Comparison of ENCODE assay signal across 15 cellular contexts in genomic region chr13:37138169-37138568, GRCh38. TPM values are rescaled to one million over a fixed set of nuclear protein-coding genes. Genes with fewer than 3 reads are reported as not detected.
DNase-seq lines count a peak whose midpoint lies in the region; ATAC-seq, FAIRE-seq and TF ChIP-seq lines count a peak whose summit lies in the region.
"Had no signal": no experiment of that assay in that cellular context is flagged by ENCODE, and none has a peak within 500 bp of the region (broad histone marks: within the 10 kb centered on the region; RNA-seq: fewer than 3 reads in every experiment).

No MANE protein-coding gene starts in this region.

- H3K27ac ChIP-seq in mammary epithelial cell (ENCODE audit: insufficient read depth, low read depth, low read length) = no peak overlapping the region
- no peak overlapping the region for H3K27ac ChIP-seq in mesendoderm (ENCODE audit: low read depth, low read length)
- no peak overlapping the region for H3K27ac ChIP-seq in small intestine (ENCODE audit: low read depth in 1 of 2, low read length in 1 of 2)
- H3K27ac ChIP-seq in esophagus muscularis mucosa (replicated peaks in 1 of 4) = no peak overlapping the region
- H3K27ac ChIP-seq: tibial nerve had no signal

- intact Hi-C loops in mammary epithelial cell (cut with micrococcal nuclease) = no loop called here
- intact Hi-C loops in esophagus muscularis mucosa (cut with DNase I) = no loop called here

- no peak overlapping the region for H2AFZ ChIP-seq in mammary epithelial cell (ENCODE audit: low read depth, low read length)

- H2BK15ac ChIP-seq in mesendoderm (replicated peaks; ENCODE audit: low read depth) = no peak overlapping the region

- H3K36me3 ChIP-seq in mammary epithelial cell (ENCODE audit: insufficient read depth, low read length) = no peaks in the 10 kb centered on the region
- H3K36me3 ChIP-seq in mesendoderm (ENCODE audit: control insufficient read depth, insufficient read depth, low read length) = no peaks in the 10 kb centered on the region
- no peaks in the 10 kb centered on the region for H3K36me3 ChIP-seq in small intestine (ENCODE audit: control insufficient read depth in 2 of 2, insufficient read depth in 2 of 2, low read length in 2 of 2)
- H3K36me3 ChIP-seq in esophagus muscularis mucosa = no peaks in the 10 kb centered on the region
- H3K36me3 ChIP-seq: tibial nerve had no signal

- no peak for ATAC-seq in GM18873 (IDR thresholded peaks at IDR 0.05; ENCODE audit: low FRiP score, unreplicated experiment)
- ATAC-seq: activated T-cell treated with anti-CD3 and anti-CD28 coated beads, Interleukin-2, amount 50 U/mL, for 72 hours; right cardiac atrium had no signal

- no peak overlapping the region for H2BK120ac ChIP-seq in mesendoderm (ENCODE audit: low read depth, low read length)

- no peak for TF ChIP-seq POLR2A in esophagus muscularis mucosa (IDR thresholded peaks at IDR 0.05; ENCODE audit: low read depth)

- H3K4me1 ChIP-seq in mammary epithelial cell (ENCODE audit: insufficient read depth, low read length) (no peaks in the 10 kb centered on the region), mesendoderm (ENCODE audit: control insufficient read depth, low read depth, low read length) (no peaks in the 10 kb centered on the region), small intestine (ENCODE audit: control insufficient read depth in 2 of 2, insufficient read depth in 1 of 2, low read depth in 1 of 2, low read length in 1 of 2) (no peaks in the 10 kb centered on the region), esophagus muscularis mucosa (no peaks in the 10 kb centered on the region)

- BruUV-seq in mammary epithelial cell (replicated peaks; lab: Mats Ljungman, UMichigan) = no TSS peak

- no peak for TF ChIP-seq EP300 in esophagus muscularis mucosa (IDR thresholded peaks at IDR 0.05)

- no peak overlapping the region for H3K4ac ChIP-seq in mesendoderm (ENCODE audit: low read depth, low read length)

- H4K5ac ChIP-seq in mesendoderm (ENCODE audit: low read length) = no peak overlapping the region

- DNase-seq in COLO829 (ENCODE audit: low spot score) (peak; percentile 17), HT1080 (ENCODE audit: low read depth) (peak; percentile 49), mammary epithelial cell (peak; percentile 23), mesendoderm (peak; percentile 75), small intestine (no peak), amniotic stem cell (lab: John Stamatoyannopoulos, UW) (no peak), esophagus muscularis mucosa (ENCODE audit: extremely low spot score) (no peak)
- DNase-seq: activated CD4-positive, CD25-positive, alpha-beta regulatory T cell; activated T-cell treated with anti-CD3 and anti-CD28 coated beads, Interleukin-2, amount 50 U/mL, for 72 hours; NCI-H2029; right cardiac atrium had no signal

- H3K9ac ChIP-seq in mammary epithelial cell (ENCODE audit: insufficient read depth, low read length) (no peak overlapping the region), mesendoderm (ENCODE audit: low read length) (no peak overlapping the region)

- H3K79me2 ChIP-seq in mammary epithelial cell (ENCODE audit: insufficient read depth, low read length) (no peaks in the 10 kb centered on the region), mesendoderm (ENCODE audit: control insufficient read depth, insufficient read depth, low read length) (no peaks in the 10 kb centered on the region)

- H4K8ac ChIP-seq in mesendoderm (ENCODE audit: low read depth, low read length) = no peak overlapping the region

- no peak overlapping the region for H2AK5ac ChIP-seq in mesendoderm (ENCODE audit: low read length)

- CTCF ChIA-PET in mammary epithelial cell (lab: Charles Lee; ENCODE audit: low non-redundant PET) = no interaction called here

- no peak overlapping the region for H3K4me2 ChIP-seq in mammary epithelial cell (ENCODE audit: insufficient read depth, low read depth, low read length)
- no peak overlapping the region for H3K4me2 ChIP-seq in mesendoderm (ENCODE audit: low read length)

- H3K23ac ChIP-seq in mesendoderm (ENCODE audit: low read length) = no peak overlapping the region

- H3K56ac ChIP-seq in mesendoderm (ENCODE audit: low read length) = no peak overlapping the region

- dilution Hi-C loops in mammary epithelial cell (cut with HindIII; ENCODE audit: low sequenced_read_pairs) = no loop called here

- H3K18ac ChIP-seq in mesendoderm (ENCODE audit: low read length) = no peak overlapping the region

- no peaks in the 10 kb centered on the region for H4K20me1 ChIP-seq in mammary epithelial cell (ENCODE audit: insufficient read depth, low read length)

- no peak overlapping the region for H2BK5ac ChIP-seq in mesendoderm (ENCODE audit: low read length)

- H3K27me3 ChIP-seq in mammary epithelial cell (ENCODE audit: insufficient read depth, low read length) = no peaks in the 10 kb centered on the region
- no peaks in the 10 kb centered on the region for H3K27me3 ChIP-seq in mesendoderm (ENCODE audit: insufficient read depth, low read length, poor library complexity)
- no peaks in the 10 kb centered on the region for H3K27me3 ChIP-seq in small intestine (ENCODE audit: control insufficient read depth in 2 of 2, insufficient read depth in 2 of 2, low read length in 2 of 2)
- no peaks in the 10 kb centered on the region for H3K27me3 ChIP-seq in esophagus muscularis mucosa
- H3K27me3 ChIP-seq: tibial nerve had no signal

- H3K4me3 ChIP-seq in mammary epithelial cell (replicated peaks in 1 of 3; ENCODE audit: insufficient read depth in 1 of 3, low read depth in 2 of 3, low read length in 3 of 3) = no peak overlapping the region
- no peak overlapping the region for H3K4me3 ChIP-seq in mesendoderm (ENCODE audit: low read length)
- H3K4me3 ChIP-seq in small intestine (ENCODE audit: low read depth in 1 of 2, low read length in 2 of 2) = no peak overlapping the region
- no peak overlapping the region for H3K4me3 ChIP-seq in esophagus muscularis mucosa
- H3K4me3 ChIP-seq: tibial nerve had no signal

- no peak for FAIRE-seq in small intestine (lab: Jason Lieb, UNC)

- no peaks in the 10 kb centered on the region for H3K79me1 ChIP-seq in mesendoderm (ENCODE audit: low read length)

- in situ Hi-C loops in mammary epithelial cell (cut with MboI; ENCODE audit: low sequenced_read_pairs in 2 of 2) = no loop called here

- 92% methylated on average over 1 of the region's 1 CpG for WGBS in mammary epithelial cell (ENCODE audit: low coverage, missing lambda C conversion rate)
- no CpG with 5 or more reads among the region's 1 CpG for WGBS in mesendoderm (ENCODE audit: extremely low coverage, insufficient coverage, low lambda C conversion rate)
- 87 to 100% (median 94%) methylated on average over 1 of the region's 1 CpG for WGBS in small intestine, 3 donors
- 95% methylated on average over 1 of the region's 1 CpG for WGBS in esophagus muscularis mucosa

- H3K9me3 ChIP-seq in mammary epithelial cell (replicated peaks; ENCODE audit: insufficient read depth, low read length) (no peaks in the 10 kb centered on the region), small intestine (ENCODE audit: control insufficient read depth, low read depth) (no peaks in the 10 kb centered on the region), esophagus muscularis mucosa (no peaks in the 10 kb centered on the region)
- H3K9me3 ChIP-seq: tibial nerve had no signal

- TF ChIP-seq CTCF in mammary epithelial cell (conservative IDR thresholded peaks at IDR 0.05 in 1 of 2, IDR thresholded peaks at IDR 0.05 in 1 of 2; ENCODE audit: extremely low read depth in 1 of 2, insufficient read depth in 1 of 2, low read depth in 1 of 2, low read length in 2 of 2) (peak; percentile 26 to 45), esophagus muscularis mucosa (IDR thresholded peaks at IDR 0.05) (no peak)

RNA-seq across cellular contexts. Expression of gene CSNK1A1L, which starts 32.7 kb away (rescaled TPM):
- total RNA-seq in HT1080 (2014; rRNA removed; shearing (Covaris generic)) = not detected in 2 replicates
- polyA plus RNA-seq in HT1080 (2015; cell fraction: cytosol; rRNA removed) = not detected in 2 replicates
- not detected in 2 replicates for polyA plus RNA-seq in HT1080 (2015; cell fraction: nucleus; rRNA removed)
- total RNA-seq in mammary epithelial cell = not detected
- not detected for polyA plus RNA-seq in mammary epithelial cell
- not detected for polyA minus RNA-seq in mammary epithelial cell
- not detected for polyA plus RNA-seq in mesendoderm (2013, experiment 1 of 2)
- not detected for polyA plus RNA-seq in mesendoderm (2013, experiment 2 of 2)
- not detected for polyA plus RNA-seq in small intestine
- total RNA-seq in esophagus muscularis mucosa = not detected
- total RNA-seq: activated T-cell treated with anti-CD3 and anti-CD28 coated beads, Interleukin-2, amount 50 U/mL, for 72 hours; cardiac septum; mesenteric fat pad; right cardiac atrium; tibial nerve had no signal
- polyA plus RNA-seq: right cardiac atrium had no signal

Comparison
In these comparisons a context has a peak if more than half of its experiments do, and no peak if none do; other contexts are left out.
1. DNase-seq: peak in COLO829 (single experiment), HT1080 (single experiment), mammary epithelial cell (single experiment) and mesendoderm (single experiment); none in small intestine (single experiment), amniotic stem cell (single experiment) and esophagus muscularis mucosa (single experiment).
2. CTCF ChIP-seq: peak in mammary epithelial cell (2 of 2); none in esophagus muscularis mucosa (0 of 3).